ENCODE assay signal across 25 cellular contexts in the genomic region with DNA sequence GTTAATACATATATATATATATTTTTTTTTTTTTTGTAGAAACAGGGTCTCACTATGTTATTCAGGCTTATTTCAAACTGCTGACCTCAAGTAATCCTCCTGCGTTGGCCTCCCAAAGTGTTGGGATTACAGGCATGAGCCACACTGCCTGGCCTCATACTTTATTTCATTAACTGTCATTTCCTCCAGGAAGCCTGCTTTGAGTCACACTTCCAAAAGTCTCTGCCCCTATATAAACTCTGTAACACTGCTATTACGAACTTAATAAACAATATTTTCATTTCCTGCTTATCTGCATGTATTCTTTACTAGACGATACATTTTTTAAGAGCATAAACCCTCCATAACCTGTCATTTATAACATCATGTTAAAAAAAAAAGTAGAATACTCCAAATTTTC.
DNase-seq lines count a peak whose midpoint lies in the region; ATAC-seq and TF ChIP-seq lines count a peak whose summit lies in the region.
"Had no signal": no experiment of that assay in that cellular context is flagged by ENCODE, and none has a peak within 500 bp of the region (broad histone marks: within the 10 kb centered on the region; RNA-seq: fewer than 3 reads in every experiment).

No MANE protein-coding gene starts in this region.

- no peaks in the 10 kb centered on the region for H3K4me1 ChIP-seq in A673 (ENCODE audit: insufficient read depth, low read length, poor library complexity, severe bottlenecking)

- CTCF ChIA-PET in A673 (lab: Charles Lee), result no interaction called here

- H3K9me3 ChIP-seq in A673 (ENCODE audit: low read depth, low read length, poor library complexity, severe bottlenecking), result no peaks in the 10 kb centered on the region

- DNase-seq in A673 (ENCODE audit: low spot score) (peak; percentile 11), HT1080 (ENCODE audit: low read depth) (peak; percentile 33), dermis blood vessel endothelial cell (peak; percentile 87), iris pigment epithelial cell (ENCODE audit: low read depth) (peak; percentile 23), NCI-H2029 treated with DMSO at 0.1 percent for 48 hours (lab: John Stamatoyannopoulos, UW) (no peak), NCI-H1694 (lab: John Stamatoyannopoulos, UW) (no peak)
- DNase-seq: 8988T; AML-193; C1 segment of cervical spinal cord; CD4-positive, alpha-beta memory T cell; DMS 273 treated with DMSO at 0.1 percent for 48 hours; DMS79; EL; GF-D8; KBM-7; MV-4-11; NCI-H1105; NCI-H1436 treated with DMSO at 0.1 percent for 48 hours; NCI-H1930; NCI-H446 treated with DMSO at 0.1 percent for 48 hours; NCI-H526 treated with DMSO at 0.1 percent for 48 hours; RPMI8226; SHP77 had no signal

- H3K27ac ChIP-seq in A673 (ENCODE audit: low read depth, low read length, poor library complexity, severe bottlenecking), result peak overlapping the region; percentile 10

- POLR2A ChIA-PET in A673 (lab: Charles Lee; ENCODE audit: low non-redundant PET), result no interaction called here

- H3K36me3 ChIP-seq in A673 (ENCODE audit: insufficient read depth, low read length, poor library complexity, severe bottlenecking), result no peaks in the 10 kb centered on the region

- TF ChIP-seq CTCF in A673 (conservative IDR thresholded peaks at IDR 0.05; ENCODE audit: low read depth, low read length), result no peak

- intact Hi-C loops in A673 (cut with micrococcal nuclease; ENCODE audit: unreplicated experiment), result no loop called here

- no peak for ATAC-seq in HG03280 (IDR thresholded peaks at IDR 0.05; ENCODE audit: unreplicated experiment)
- ATAC-seq: HCT116 had no signal

- H3K27me3 ChIP-seq in A673 (replicated peaks; ENCODE audit: insufficient read depth, low read depth, low read length, poor library complexity), result no peaks in the 10 kb centered on the region

- no peak overlapping the region for H3K4me3 ChIP-seq in A673 (ENCODE audit: low read depth, low read length, poor library complexity, severe bottlenecking)

- no TSS peak for BruUV-seq in A673 (replicated peaks; lab: Mats Ljungman, UMichigan)

Comparison
In these comparisons a context has a peak if more than half of its experiments do, and no peak if none do; other contexts are left out.
1. DNase-seq: peak in A673 (single experiment), HT1080 (single experiment), dermis blood vessel endothelial cell (single experiment) and iris pigment epithelial cell (single experiment); none in NCI-H2029 treated with DMSO at 0.1 percent for 48 hours (single experiment) and NCI-H1694 (single experiment).